Comparison of ENCODE assay signal across 8 cellular contexts in the genomic region with DNA sequence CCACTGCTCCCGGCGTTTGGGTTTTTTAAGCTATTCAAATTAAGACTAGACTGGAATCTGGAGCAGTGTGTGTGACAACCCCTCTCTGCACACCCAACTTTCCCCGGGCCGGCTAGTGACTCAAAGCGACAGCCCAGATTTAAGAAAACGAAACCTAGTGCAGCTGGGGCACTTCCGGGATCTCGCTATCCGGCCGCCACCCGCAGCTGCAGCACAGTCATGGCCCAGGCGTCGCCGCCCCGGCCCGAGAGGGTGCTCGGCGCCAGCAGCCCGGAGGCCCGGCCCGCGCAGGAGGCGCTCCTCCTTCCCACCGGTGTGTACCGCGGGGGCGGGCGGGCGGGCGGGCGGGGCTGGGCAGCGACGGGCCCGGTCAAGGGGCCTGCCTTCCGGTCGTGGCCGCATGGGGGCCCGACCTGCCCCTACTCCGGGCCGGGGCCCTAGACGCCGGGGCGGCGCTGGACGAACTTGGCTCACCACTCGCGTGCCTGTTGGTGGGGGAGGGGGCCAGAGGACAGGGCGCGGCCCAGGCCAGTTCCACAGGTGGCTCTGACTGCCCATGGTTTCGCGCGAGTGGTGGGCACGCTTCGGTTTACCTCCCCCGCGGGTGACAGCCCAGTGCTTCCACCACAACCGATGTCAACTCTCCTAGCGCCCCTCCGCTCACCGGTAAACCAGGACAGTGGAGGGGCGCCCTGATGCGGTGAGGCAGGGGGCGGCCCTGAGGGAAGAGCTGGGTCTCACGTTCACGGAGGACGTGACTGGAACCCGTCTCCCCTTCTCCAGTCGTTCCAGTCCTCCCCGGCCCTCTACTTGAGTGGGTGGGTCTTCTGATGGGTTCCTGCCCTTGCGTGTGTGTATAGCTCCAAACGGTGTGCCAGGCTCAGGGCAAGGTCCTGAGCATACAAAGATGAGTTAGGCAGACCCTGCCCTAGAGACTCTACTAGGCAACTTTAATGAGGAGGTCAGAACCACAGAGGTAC. TPM values are rescaled to one million over a fixed set of nuclear protein-coding genes. Genes with fewer than 3 reads are reported as not detected.
DNase-seq lines count a peak whose midpoint lies in the region; ATAC-seq and TF ChIP-seq lines count a peak whose summit lies in the region.

A gene (plus strand): TSS at position 171 of the 980 bp plus-strand sequence. CDS start 49 bp downstream, at position 220.

- H3K27me3 ChIP-seq in left lung, result no peaks in the 10 kb centered on the region

- no peaks in the 10 kb centered on the region for H3K27me3 Mint-ChIP-seq in dendritic cell treated with granulocyte-macrophage colony-stimulating factor and Interleukin-4, amounts not matched to agents 40 ng/mL and 50 ng/mL, for 4 days

- peaks cover 70% of the 10 kb centered on the region for H3K36me3 Mint-ChIP-seq in dendritic cell treated with granulocyte-macrophage colony-stimulating factor and Interleukin-4, amounts not matched to agents 40 ng/mL and 50 ng/mL, for 4 days (ENCODE audit: low read depth)

- ATAC-seq in HG02588 (IDR thresholded peaks at IDR 0.05; ENCODE audit: unreplicated experiment) (peak; percentile 84), left lung (peak; percentile 87)

- H3K27ac Mint-ChIP-seq in dendritic cell treated with granulocyte-macrophage colony-stimulating factor and Interleukin-4, amounts not matched to agents 40 ng/mL and 50 ng/mL, for 4 days, result peak within 1 kb of the TSS; percentile 98

- peaks cover 0 to 11% of the 10 kb centered on the region in 2 donors for H3K36me3 ChIP-seq in left lung

- TF ChIP-seq CTCF in GM13976 (IDR thresholded peaks at IDR 0.05; ENCODE audit: borderline replicate concordance, control extremely low read depth, extremely low read depth, insufficient read depth, missing control alignments), result no peak
- TF ChIP-seq CTCF in left lung (IDR thresholded peaks at IDR 0.05), result no peak

- intact Hi-C loops in dendritic cell treated with granulocyte-macrophage colony-stimulating factor and Interleukin-4, amounts not matched to agents 40 ng/mL and 50 ng/mL, for 4 days (cut with micrococcal nuclease), result loop anchor here (2.0 to 10.0 kb wide), 3 partner anchors 51 to 109 kb away; a partner anchor contains a TSS
- intact Hi-C loops in left lung (cut with DNase I), result no loop called here

- in situ Hi-C loops in GM13976 (cut with MboI; ENCODE audit: low sequenced_read_pairs, unreplicated experiment), result no loop called here

- H3K4me1 ChIP-seq in left lung, result peaks cover 6 to 25% of the 10 kb centered on the region in 2 donors

- peak within 1 kb of the TSS; percentile 51 to 66 for H3K4me3 ChIP-seq in left lung

- H3K4me3 Mint-ChIP-seq in dendritic cell treated with granulocyte-macrophage colony-stimulating factor and Interleukin-4, amounts not matched to agents 40 ng/mL and 50 ng/mL, for 4 days, result peak within 1 kb of the TSS; percentile 97

- DNase-seq in GM13976 (ENCODE audit: low spot score), result peak; percentile 90
- peak; percentile 79 for DNase-seq in NCI-H146 (lab: John Stamatoyannopoulos, UW)
- DNase-seq in activated CD4-positive, alpha-beta T cell treated with anti-CD3 and anti-CD28 coated beads, Interleukin-2, amount 50 U/mL, for 4 hours, result peak; percentile 86 to 90
- DNase-seq in left lung, result peak; percentile 86 to 96
- DNase-seq in stimulated activated CD4-positive, alpha-beta T cell treated with anti-CD3 and anti-CD28 coated beads, Interleukin-4, amount 100 ng/mL, for 1 hour, result peak; percentile 86
- no peak for DNase-seq in NCI-H2081 treated with DMSO at 0.1 percent for 48 hours (lab: John Stamatoyannopoulos, UW)

- peaks cover 49% of the 10 kb centered on the region for H3K4me1 Mint-ChIP-seq in dendritic cell treated with granulocyte-macrophage colony-stimulating factor and Interleukin-4, amounts not matched to agents 40 ng/mL and 50 ng/mL, for 4 days (ENCODE audit: low read depth)

- H3K27ac ChIP-seq in left lung, result peak within 1 kb of the TSS; percentile 96 to 99

- H3K9me3 ChIP-seq in left lung, result no peaks in the 10 kb centered on the region

- H3K9me3 Mint-ChIP-seq in dendritic cell treated with granulocyte-macrophage colony-stimulating factor and Interleukin-4, amounts not matched to agents 40 ng/mL and 50 ng/mL, for 4 days, result no peaks in the 10 kb centered on the region

RNA-seq across cellular contexts. Expression of the gene that starts here (rescaled TPM):
- 10 to 100 TPM; 42.9 to 55.5 TPM for total RNA-seq in left lung
